24 cellular contexts compared by ENCODE assay signal in genomic region chr20:39298116-39298515, GRCh38.
"Had no signal": no experiment of that assay in that cellular context is flagged by ENCODE, and none has a peak within 500 bp of the region (broad histone marks: within the 10 kb centered on the region; RNA-seq: fewer than 3 reads in every experiment).

No MANE protein-coding gene starts in this region.

- H3K4me2 ChIP-seq: hepatocyte had no signal

- H3K36me3 ChIP-seq: cardiac muscle cell, prostate gland, thoracic aorta, vagina had no signal

- H3K79me2 ChIP-seq: hepatocyte had no signal

- H3K9me3 ChIP-seq: prostate gland, thoracic aorta, vagina had no signal

- DNase-seq: activated B cell treated with CpG ODN at 0.5 μM for 24 hours; activated CD4-positive, alpha-beta T cell treated with anti-CD3 and anti-CD28 coated beads for 36 hours; activated CD4-positive, alpha-beta T cell treated with anti-CD3 and anti-CD28 coated beads, Interleukin-2, amount 50 U/mL, for 4 hours; activated effector memory CD4-positive, alpha-beta T cell treated with Interleukin-2 at 50 U/mL for 16 hours; activated naive CD4-positive, alpha-beta T cell treated with anti-CD3 and anti-CD28 coated beads for 36 hours; activated naive CD8-positive, alpha-beta T cell treated with anti-CD3 and anti-CD28 coated beads, Interleukin-2, amount 10 ng/mL, durations not matched to agents 7 days and 5 days; activated T-cell treated with anti-CD3 and anti-CD28 coated beads, Interleukin-2, amount 50 U/mL, for 72 hours; amniotic stem cell; effector CD4-positive, alpha-beta T cell; foreskin fibroblast; left colon; mesendoderm; naive B cell; right cardiac atrium; stimulated activated naive B cell treated with anti-CD40 and anti-IgM and Interleukin-4, amounts not matched to agents 10 μg/mL and 1 μg/mL and 100 μg/mL, for 72 hours; SW 1271; T-helper 17 cell had no signal

- FAIRE-seq: endometrium, islet of Langerhans had no signal

- H3K27ac ChIP-seq: cardiac muscle cell, hepatocyte, prostate gland, thoracic aorta, vagina had no signal

- H2AFZ ChIP-seq: hepatocyte had no signal

- H3K27me3 ChIP-seq: cardiac muscle cell, hepatocyte, vagina had no signal

- H3K4me1 ChIP-seq: prostate gland, vagina had no signal

- H3K4me3 ChIP-seq: cardiac muscle cell, hepatocyte, prostate gland, thoracic aorta, vagina had no signal
